ENCODE assay signal across 14 cellular contexts in the genomic region with DNA sequence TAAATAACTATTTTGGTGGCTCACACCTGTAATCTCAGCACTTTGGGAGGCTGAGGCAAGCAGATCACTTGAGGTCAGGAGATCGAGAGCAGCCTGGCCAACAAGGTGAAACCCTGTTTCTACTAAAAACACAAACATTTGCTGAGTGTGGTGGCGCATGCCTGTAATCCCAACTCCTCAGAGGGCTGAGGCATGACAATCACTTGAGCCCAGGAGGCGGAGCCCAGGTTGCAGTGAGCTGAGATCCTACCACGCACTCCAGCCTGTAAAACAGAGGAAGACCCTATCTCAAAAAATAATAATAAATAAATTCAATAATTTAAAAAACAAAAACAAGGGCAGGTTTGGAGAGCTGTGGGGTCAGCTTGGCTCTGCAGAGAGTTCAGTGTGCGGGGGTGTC. TPM values are rescaled to one million over a fixed set of nuclear protein-coding genes. Genes with fewer than 3 reads are reported as not detected.
A peak's percentile ranks its signal among the peaks of the same experiment; 100 is the strongest.
DNase-seq lines count a peak whose midpoint lies in the region; ATAC-seq and TF ChIP-seq lines count a peak whose summit lies in the region.
"Had no signal": no experiment of that assay in that cellular context is flagged by ENCODE, and none has a peak within 500 bp of the region (broad histone marks: within the 10 kb centered on the region; RNA-seq: fewer than 3 reads in every experiment).

No MANE protein-coding gene starts in this region.

- peaks cover 65% of the 10 kb centered on the region for H3K4me1 ChIP-seq in BLaER1
- no peaks in the 10 kb centered on the region for H3K4me1 ChIP-seq in mesendoderm (ENCODE audit: control insufficient read depth, low read depth, low read length)
- H3K4me1 ChIP-seq in MM.1S (ENCODE audit: low read length), result no peaks in the 10 kb centered on the region

- H2BK5ac ChIP-seq in mesendoderm (ENCODE audit: low read length), result no peak overlapping the region

- H4K20me1 ChIP-seq in BLaER1 (no peaks in the 10 kb centered on the region), MM.1S (ENCODE audit: insufficient read depth, low read length) (no peaks in the 10 kb centered on the region)

- no peak overlapping the region for H3K23ac ChIP-seq in mesendoderm (ENCODE audit: low read length)

- H3K36me3 Mint-ChIP-seq in WTC11 (no peaks in the 10 kb centered on the region), chondrocyte (ENCODE audit: low read depth) (no peaks in the 10 kb centered on the region)
- H3K36me3 Mint-ChIP-seq: CD4-positive, alpha-beta memory T cell had no signal

- WGBS in mesendoderm (ENCODE audit: extremely low coverage, insufficient coverage, low lambda C conversion rate), result no CpG with 5 or more reads among the region's 5 CpGs

- peak; percentile 48 for DNase-seq in H7
- DNase-seq in WTC11 (ENCODE audit: low spot score), result no peak
- peak; percentile 26 for DNase-seq in mesendoderm
- DNase-seq in stimulated activated naive CD8-positive, alpha-beta T cell treated with anti-CD3 and anti-CD28 coated beads, Interleukin-15, amount 100 ng/mL, for 72 hours, result no peak
- DNase-seq in chondrocyte (ENCODE audit: low spot score), result no peak
- no peak for DNase-seq in MM.1S
- DNase-seq: ACHN; CD4-positive, alpha-beta memory T cell; DMS79 had no signal

- H3K9ac ChIP-seq in BLaER1 (no peak overlapping the region), mesendoderm (ENCODE audit: low read length) (no peak overlapping the region), MM.1S (ENCODE audit: low read length) (no peak overlapping the region)

- H4K8ac ChIP-seq in mesendoderm (ENCODE audit: low read depth, low read length), result no peak overlapping the region

- TF ChIP-seq CTCF in WTC11 (IDR thresholded peaks at IDR 0.05) (no peak), chondrocyte (IDR thresholded peaks at IDR 0.05) (no peak), MM.1S (IDR thresholded peaks at IDR 0.05; ENCODE audit: low read length) (no peak)

- CTCF ChIA-PET in WTC11 (lab: Charles Lee), result interaction anchor here (0.6 to 2.0 kb wide), 14 partner anchors 14 to 89 kb away, joined by 3 to 10 read pairs (median 4); a partner anchor contains a TSS

- H3K4me1 Mint-ChIP-seq in WTC11 (peaks cover 20% of the 10 kb centered on the region), chondrocyte (ENCODE audit: low read depth) (no peaks in the 10 kb centered on the region)
- no peaks in the 10 kb centered on the region for H3K4me1 Mint-ChIP-seq in stimulated activated naive CD8-positive, alpha-beta T cell treated with anti-CD3 and anti-CD28 coated beads, Interleukin-15, amount 100 ng/mL, for 72 hours

- H3K4me3 Mint-ChIP-seq in WTC11 (no peak overlapping the region), chondrocyte (ENCODE audit: unreplicated experiment) (no peak overlapping the region)
- no peak overlapping the region for H3K4me3 Mint-ChIP-seq in stimulated activated naive CD8-positive, alpha-beta T cell treated with anti-CD3 and anti-CD28 coated beads, Interleukin-15, amount 100 ng/mL, for 72 hours
- H3K4me3 Mint-ChIP-seq: CD4-positive, alpha-beta memory T cell had no signal

- H3K9me3 ChIP-seq in BLaER1 (no peaks in the 10 kb centered on the region), MM.1S (replicated peaks; ENCODE audit: insufficient read depth, low read length) (no peaks in the 10 kb centered on the region)

- POLR2A ChIA-PET in WTC11 (lab: Charles Lee), result no interaction called here

- H3K4me3 ChIP-seq in BLaER1 (no peak overlapping the region), H7 (ENCODE audit: insufficient read depth, low read depth, low read length) (no peak overlapping the region), mesendoderm (ENCODE audit: low read length) (no peak overlapping the region), MM.1S (ENCODE audit: low read length) (no peak overlapping the region)

- no peak overlapping the region for H3K4ac ChIP-seq in mesendoderm (ENCODE audit: low read depth, low read length)

- H3K27me3 Mint-ChIP-seq in WTC11 (ENCODE audit: low read depth) (no peaks in the 10 kb centered on the region; the same call in 1 of the 2 replicates), chondrocyte (ENCODE audit: low read depth) (peaks cover 8% of the 10 kb centered on the region)
- H3K27me3 Mint-ChIP-seq in stimulated activated naive CD8-positive, alpha-beta T cell treated with anti-CD3 and anti-CD28 coated beads, Interleukin-15, amount 100 ng/mL, for 72 hours, result peaks cover 13% of the 10 kb centered on the region

- no peak overlapping the region for H4K5ac ChIP-seq in mesendoderm (ENCODE audit: low read length)

- H3F3A ChIP-seq in MM.1S (ENCODE audit: insufficient read depth, low read length), result no peaks in the 10 kb centered on the region

- H2AFZ ChIP-seq in MM.1S (ENCODE audit: low read length), result no peak overlapping the region

- no peaks in the 10 kb centered on the region for H3K36me3 ChIP-seq in BLaER1
- no peaks in the 10 kb centered on the region for H3K36me3 ChIP-seq in H7 (replicated peaks; ENCODE audit: control insufficient read depth, insufficient read depth, low read length)
- H3K36me3 ChIP-seq in mesendoderm (ENCODE audit: control insufficient read depth, insufficient read depth, low read length), result no peaks in the 10 kb centered on the region
- H3K36me3 ChIP-seq in MM.1S (replicated peaks; ENCODE audit: insufficient read depth, low read length), result no peaks in the 10 kb centered on the region

- H3K27ac ChIP-seq in BLaER1, result no peak overlapping the region
- H3K27ac ChIP-seq in mesendoderm (ENCODE audit: low read depth, low read length), result no peak overlapping the region
- no peak overlapping the region for H3K27ac ChIP-seq in MM.1S (ENCODE audit: low read length)
- H3K27ac ChIP-seq: C4-2B had no signal

- H3K27ac Mint-ChIP-seq in WTC11, result no peak overlapping the region
- H3K27ac Mint-ChIP-seq in stimulated activated naive CD8-positive, alpha-beta T cell treated with anti-CD3 and anti-CD28 coated beads, Interleukin-15, amount 100 ng/mL, for 72 hours, result no peak overlapping the region
- no peak overlapping the region for H3K27ac Mint-ChIP-seq in chondrocyte (ENCODE audit: unreplicated experiment)
- H3K27ac Mint-ChIP-seq: CD4-positive, alpha-beta memory T cell had no signal

- H3K56ac ChIP-seq in mesendoderm (ENCODE audit: low read length), result no peak overlapping the region

- H2AK5ac ChIP-seq in mesendoderm (ENCODE audit: low read length), result no peak overlapping the region

- no peak overlapping the region for H3K18ac ChIP-seq in mesendoderm (ENCODE audit: low read length)

- H3K79me1 ChIP-seq in mesendoderm (ENCODE audit: low read length), result no peaks in the 10 kb centered on the region

- no peaks in the 10 kb centered on the region for H3K9me3 Mint-ChIP-seq in WTC11
- no peaks in the 10 kb centered on the region for H3K9me3 Mint-ChIP-seq in stimulated activated naive CD8-positive, alpha-beta T cell treated with anti-CD3 and anti-CD28 coated beads, Interleukin-15, amount 100 ng/mL, for 72 hours
- no peaks in the 10 kb centered on the region for H3K9me3 Mint-ChIP-seq in chondrocyte (ENCODE audit: low read depth)
- H3K9me3 Mint-ChIP-seq: CD4-positive, alpha-beta memory T cell had no signal

- no peaks in the 10 kb centered on the region for H3K9me2 ChIP-seq in MM.1S (replicated peaks; ENCODE audit: insufficient read depth, low read length)

- ATAC-seq in WTC11, result peak; percentile 82
- no peak for ATAC-seq in stimulated activated naive CD8-positive, alpha-beta T cell treated with anti-CD3 and anti-CD28 coated beads, Interleukin-15, amount 100 ng/mL, for 72 hours
- ATAC-seq in GM18909 (IDR thresholded peaks at IDR 0.05; ENCODE audit: poor library complexity, unreplicated experiment), result no peak

- no peaks in the 10 kb centered on the region for H3K27me3 ChIP-seq in BLaER1
- H3K27me3 ChIP-seq in H7 (ENCODE audit: control insufficient read depth, insufficient read depth, low read length), result no peaks in the 10 kb centered on the region; the same call in 1 of the 2 replicates
- no peaks in the 10 kb centered on the region for H3K27me3 ChIP-seq in mesendoderm (ENCODE audit: insufficient read depth, low read length, poor library complexity)
- H3K27me3 ChIP-seq in MM.1S (replicated peaks; ENCODE audit: insufficient read depth, low read length), result no peaks in the 10 kb centered on the region

- no peak overlapping the region for H2BK15ac ChIP-seq in mesendoderm (replicated peaks; ENCODE audit: low read depth)

- H2BK120ac ChIP-seq in mesendoderm (ENCODE audit: low read depth, low read length), result no peak overlapping the region

- H3K79me2 ChIP-seq in mesendoderm (ENCODE audit: control insufficient read depth, insufficient read depth, low read length) (no peaks in the 10 kb centered on the region), MM.1S (ENCODE audit: low read length) (no peaks in the 10 kb centered on the region)

- H3K4me2 ChIP-seq in BLaER1 (peak overlapping the region; percentile 90), mesendoderm (ENCODE audit: low read length) (no peak overlapping the region), MM.1S (ENCODE audit: low read depth, low read length) (no peak overlapping the region)

RNA-seq across cellular contexts. Expression of a gene that starts 5.7 kb away (rescaled TPM):
- 0.07 TPM in 2 replicates for total RNA-seq in H7 (2014; rRNA removed; shearing (Covaris generic))
- 0.05 to 0.14 TPM in 2 of 3 replicates, not detected in the other for total RNA-seq in WTC11 (2021)
- 0.04 TPM for polyA plus RNA-seq in mesendoderm (2013, experiment 1 of 2)
- polyA plus RNA-seq in mesendoderm (2013, experiment 2 of 2), result 0.01 TPM
- not detected in 3 replicates for total RNA-seq in chondrocyte
- total RNA-seq: A172; CD4-positive, alpha-beta memory T cell; H4 had no signal
- polyA plus RNA-seq: CD4-positive, alpha-beta memory T cell had no signal

RNA-seq across cellular contexts. Expression of a gene that starts 34.8 kb away (rescaled TPM):
- total RNA-seq in H7 (2014; rRNA removed; shearing (Covaris generic)), result 5.1 and 5.7 TPM in 2 replicates
- total RNA-seq in WTC11 (2021) (5.1 to 6.5 TPM (median 5.2 TPM) in 3 replicates), chondrocyte (0.40 to 0.77 TPM (median 0.77 TPM) in 3 replicates)
- polyA plus RNA-seq in mesendoderm (2013, experiment 1 of 2), result 1.6 TPM
- polyA plus RNA-seq in mesendoderm (2013, experiment 2 of 2), result 1.5 TPM
- total RNA-seq: A172, H4 had no signal

RNA-seq across cellular contexts. Expression of a gene that starts 51.0 kb away (rescaled TPM):
- 281 and 295 TPM in 2 replicates for total RNA-seq in H7 (2014; rRNA removed; shearing (Covaris generic))
- total RNA-seq in WTC11 (2021) (254 to 271 TPM (median 268 TPM) in 3 replicates), chondrocyte (78.6 to 95.5 TPM (median 84.1 TPM) in 3 replicates)
- polyA plus RNA-seq in mesendoderm (2013, experiment 1 of 2), result 155 TPM
- polyA plus RNA-seq in mesendoderm (2013, experiment 2 of 2), result 156 TPM

RNA-seq across cellular contexts. Expression of a gene that starts 54.1 kb away (rescaled TPM):
- total RNA-seq in H7 (2014; rRNA removed; shearing (Covaris generic)), result 63.3 and 66.2 TPM in 2 replicates
- total RNA-seq in WTC11 (2021), result 69.5 to 77.1 TPM (median 75.9 TPM) in 3 replicates
- polyA plus RNA-seq in mesendoderm (2013, experiment 1 of 2), result 78.1 TPM
- 78.4 TPM for polyA plus RNA-seq in mesendoderm (2013, experiment 2 of 2)
- 62.1 to 108 TPM (median 62.9 TPM) in 3 replicates for total RNA-seq in chondrocyte

Comparison
In these comparisons a context has a peak if more than half of its experiments do, and no peak if none do; other contexts are left out.
1. DNase-seq: peak in H7 (single experiment) and mesendoderm (single experiment); none in WTC11 (single experiment), stimulated activated naive CD8-positive, alpha-beta T cell treated with anti-CD3 and anti-CD28 coated beads, Interleukin-15, amount 100 ng/mL, for 72 hours (0 of 2), chondrocyte (single experiment) and MM.1S (single experiment).